30 cellular contexts compared by ENCODE assay signal in genomic region chr6:82890240-82890639, GRCh38.
"Had no signal": no experiment of that assay in that cellular context is flagged by ENCODE, and none has a peak within 500 bp of the region (broad histone marks: within the 10 kb centered on the region; RNA-seq: fewer than 3 reads in every experiment).

No MANE protein-coding gene starts in this region.

- H3K9ac ChIP-seq: parathyroid adenoma had no signal

- H2AFZ ChIP-seq: parathyroid adenoma had no signal

- ATAC-seq: naive thymus-derived CD8-positive, alpha-beta T cell; natural killer cell treated with Interleukin-12 subunit alpha and Interleukin-12 subunit beta and Interleukin-15 and Interleukin-18, amount 100 ng/mL, for 72 hours; psoas muscle; right cardiac atrium; right lobe of liver; stimulated activated memory B cell treated with anti-CD40 and anti-IgM and Interleukin-4, amounts not matched to agents 10 μg/mL and 1 μg/mL and 100 μg/mL, for 72 hours; stimulated activated naive CD8-positive, alpha-beta T cell treated with anti-CD3 and anti-CD28 coated beads, Interleukin-15, amount 100 ng/mL, for 72 hours; stimulated activated naive CD8-positive, alpha-beta T cell treated with anti-CD3 and anti-CD28 coated beads, Interleukin-15, Interleukin-2, amounts not matched to agents 100 U/mL and 50 U/mL, for 24 hours had no signal

- DNase-seq: naive thymus-derived CD8-positive, alpha-beta T cell; nephron progenitor cell; nucleus accumbens; posterior cingulate gyrus; psoas muscle; right cardiac atrium; right lobe of liver; sigmoid colon; small intestine; spleen; stimulated activated CD4-positive, alpha-beta T cell treated with anti-CD3 and anti-CD28 coated beads, Interleukin-12 subunit alpha, Interleukin-12 subunit beta, amount 100 ng/mL, for 4 hours; stimulated activated CD4-positive, alpha-beta T cell treated with anti-CD3 and anti-CD28 coated beads, Interleukin-1b, Interleukin-23, amount 100 ng/mL, for 48 hours; stimulated activated CD4-positive, alpha-beta T cell treated with anti-CD3 and anti-CD28 coated beads, Interleukin-4, amount 100 ng/mL, for 1 hour; stimulated activated CD4-positive, alpha-beta T cell treated with anti-CD3 and anti-CD28 coated beads, Interleukin-4, amount 100 ng/mL, for 4 hours; stimulated activated CD8-positive, alpha-beta memory T cell treated with anti-CD3 and anti-CD28 coated beads, Interleukin-4, amount 100 ng/mL, for 48 hours; stimulated activated naive CD4-positive, alpha-beta T cell; stimulated activated naive CD8-positive, alpha-beta T cell treated with anti-CD3 and anti-CD28 coated beads, Interleukin-15, amount 100 ng/mL, for 72 hours; stimulated activated naive CD8-positive, alpha-beta T cell treated with anti-CD3 and anti-CD28 coated beads, Interleukin-15, Interleukin-2, amounts not matched to agents 100 U/mL and 50 U/mL, for 24 hours; substantia nigra; testis; trophoblast cell; upper lobe of left lung had no signal

- H3K4me1 ChIP-seq: parathyroid adenoma, psoas muscle, right lobe of liver, sigmoid colon, spleen, suprapubic skin, testis, tibial nerve, upper lobe of left lung, vagina had no signal

- H3K36me3 ChIP-seq: neutrophil, right lobe of liver, sigmoid colon, suprapubic skin, upper lobe of left lung, vagina had no signal

- H3K27me3 ChIP-seq: neutrophil, right lobe of liver, sigmoid colon, spleen, suprapubic skin, testis, tibial nerve, upper lobe of left lung, vagina had no signal

- H3K27ac ChIP-seq: neutrophil, parathyroid adenoma, psoas muscle, right lobe of liver, sigmoid colon, spleen, suprapubic skin, testis, tibial nerve, upper lobe of left lung, vagina had no signal

- H3K4me3 ChIP-seq: psoas muscle, right lobe of liver, sigmoid colon, spleen, suprapubic skin, testis, tibial nerve, upper lobe of left lung, vagina had no signal

- H3K9me3 ChIP-seq: neutrophil, psoas muscle, right lobe of liver, sigmoid colon, spleen, suprapubic skin, testis, tibial nerve, upper lobe of left lung, vagina had no signal

- FAIRE-seq: small intestine, urothelium cell line had no signal

- H3K79me2 ChIP-seq: parathyroid adenoma had no signal
